Comparison of ENCODE assay signal across 8 cellular contexts in the genomic region with DNA sequence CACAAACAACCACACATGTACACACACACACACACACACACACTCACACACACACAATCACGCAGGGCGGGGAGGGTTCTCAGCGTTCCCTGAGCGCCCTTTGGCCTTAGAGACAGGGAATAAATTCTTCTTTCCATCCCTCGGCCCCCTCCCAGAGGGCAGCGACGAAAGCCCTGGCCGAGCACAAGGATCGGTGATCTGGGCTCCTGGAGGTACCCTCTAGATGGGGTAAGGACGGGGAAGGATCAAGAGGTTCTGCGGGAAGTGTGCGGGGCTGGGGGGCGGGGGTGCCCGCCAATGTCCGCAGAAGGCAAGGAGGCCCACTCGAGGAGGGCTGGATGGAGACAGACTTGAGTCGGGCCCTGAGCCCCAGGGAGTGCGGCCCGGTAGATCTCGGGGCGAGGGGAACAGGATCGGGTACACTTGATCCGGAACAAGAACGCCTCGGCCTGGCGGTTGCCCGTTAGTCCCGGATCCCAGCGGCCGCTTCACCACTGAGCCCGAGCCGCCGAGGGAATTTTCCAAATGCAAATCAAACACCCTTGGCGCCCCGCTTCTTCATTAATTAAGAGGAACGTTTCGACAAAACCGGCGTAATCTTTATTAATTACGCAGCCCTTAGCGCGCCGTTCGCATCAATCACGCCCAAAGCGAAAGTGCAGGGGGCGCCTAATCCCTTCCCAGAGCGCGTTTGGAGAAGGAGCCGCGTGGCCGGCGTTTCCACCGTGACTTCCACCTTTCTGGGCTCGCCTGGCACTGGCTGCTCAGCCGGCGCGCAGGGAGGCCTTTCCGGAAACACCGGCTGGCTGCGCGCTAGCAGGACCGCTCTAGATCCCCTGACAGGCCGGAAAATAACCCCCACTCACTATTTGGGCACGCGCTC. TPM values are rescaled to one million over a fixed set of nuclear protein-coding genes. Genes with fewer than 3 reads are reported as not detected.
DNase-seq lines count a peak whose midpoint lies in the region; ATAC-seq and TF ChIP-seq lines count a peak whose summit lies in the region.

No MANE protein-coding gene starts in this region.

- intact Hi-C loops in colonic mucosa (cut with DNase I) (no loop called here), mucosa of descending colon (cut with DNase I, micrococcal nuclease) (no loop called here)

- peak; percentile 52 for ATAC-seq in mucosa of descending colon

- H3K79me2 ChIP-seq in MM.1S (ENCODE audit: low read length) = no peaks in the 10 kb centered on the region

- H3K4me3 ChIP-seq in MM.1S (ENCODE audit: low read length) (peak overlapping the region; percentile 72), colonic mucosa (peak overlapping the region; percentile 43), mucosa of descending colon (no peak overlapping the region)

- DNase-seq in NCI-H524 (lab: John Stamatoyannopoulos, UW) (peak; percentile 36 to 65), NCI-H524 treated with DMSO at 0.1 percent for 48 hours (lab: John Stamatoyannopoulos, UW) (no peak), MM.1S (no peak), colonic mucosa (peak; percentile 36), mucosa of descending colon (peak in 2 of 3 donors; percentile 48 to 51), NAMALWA (ENCODE audit: low spot score) (no peak), globus pallidus (ENCODE audit: low spot score) (no peak), SIG-M5 (lab: John Stamatoyannopoulos, UW) (no peak)

- H3K9me3 ChIP-seq in MM.1S (replicated peaks; ENCODE audit: insufficient read depth, low read length) = no peaks in the 10 kb centered on the region
- H3K9me3 ChIP-seq in colonic mucosa = no peaks in the 10 kb centered on the region
- no peaks in the 10 kb centered on the region for H3K9me3 ChIP-seq in mucosa of descending colon

- H3K9me2 ChIP-seq in MM.1S (replicated peaks; ENCODE audit: insufficient read depth, low read length) = no peaks in the 10 kb centered on the region

- peak overlapping the region; percentile 60 for H2AFZ ChIP-seq in MM.1S (ENCODE audit: low read length)

- H3K9ac ChIP-seq in MM.1S (ENCODE audit: low read length) (no peak overlapping the region), colonic mucosa (ENCODE audit: low read depth in 2 of 2, low read length in 2 of 2) (no peak overlapping the region)

- H3K4me1 ChIP-seq in MM.1S (ENCODE audit: low read length) = no peaks in the 10 kb centered on the region
- H3K4me1 ChIP-seq in colonic mucosa = peaks cover 18% of the 10 kb centered on the region
- H3K4me1 ChIP-seq in mucosa of descending colon (ENCODE audit: low read depth) = peaks cover 35% of the 10 kb centered on the region

- H3F3A ChIP-seq in MM.1S (ENCODE audit: insufficient read depth, low read length) = no peaks in the 10 kb centered on the region

- TF ChIP-seq CTCF in MM.1S (IDR thresholded peaks at IDR 0.05; ENCODE audit: low read length) (no peak), colonic mucosa (IDR thresholded peaks at IDR 0.05) (no peak), mucosa of descending colon (IDR thresholded peaks at IDR 0.05) (no peak)

- no peaks in the 10 kb centered on the region for H4K20me1 ChIP-seq in MM.1S (ENCODE audit: insufficient read depth, low read length)

- H3K27me3 ChIP-seq in MM.1S (replicated peaks; ENCODE audit: insufficient read depth, low read length) (peaks cover 73% of the 10 kb centered on the region), colonic mucosa (peaks cover 96% of the 10 kb centered on the region)

- H3K36me3 ChIP-seq in MM.1S (replicated peaks; ENCODE audit: insufficient read depth, low read length) = no peaks in the 10 kb centered on the region
- H3K36me3 ChIP-seq in colonic mucosa = no peaks in the 10 kb centered on the region
- H3K36me3 ChIP-seq in mucosa of descending colon (ENCODE audit: low read depth) = no peaks in the 10 kb centered on the region

- peak overlapping the region; percentile 99 for H3K4me2 ChIP-seq in MM.1S (ENCODE audit: low read depth, low read length)

- H3K27ac ChIP-seq in MM.1S (ENCODE audit: low read length) = no peak overlapping the region
- H3K27ac ChIP-seq in colonic mucosa = no peak overlapping the region

RNA-seq across cellular contexts. Expression of gene PAX3, which starts 7.0 kb away (rescaled TPM):
- under 1 TPM in 1 of 2 donors, not detected in 1; 0.16 TPM for total RNA-seq in colonic mucosa
- total RNA-seq in mucosa of descending colon = not detected

Comparison
In these comparisons a context has a peak if more than half of its experiments do, and no peak if none do; other contexts are left out.
1. DNase-seq: peak in NCI-H524 (2 of 2), colonic mucosa (single experiment) and mucosa of descending colon (2 of 3); none in NCI-H524 treated with DMSO at 0.1 percent for 48 hours (single experiment), MM.1S (single experiment), NAMALWA (single experiment), globus pallidus (single experiment) and SIG-M5 (single experiment).